In the genomic region with DNA sequence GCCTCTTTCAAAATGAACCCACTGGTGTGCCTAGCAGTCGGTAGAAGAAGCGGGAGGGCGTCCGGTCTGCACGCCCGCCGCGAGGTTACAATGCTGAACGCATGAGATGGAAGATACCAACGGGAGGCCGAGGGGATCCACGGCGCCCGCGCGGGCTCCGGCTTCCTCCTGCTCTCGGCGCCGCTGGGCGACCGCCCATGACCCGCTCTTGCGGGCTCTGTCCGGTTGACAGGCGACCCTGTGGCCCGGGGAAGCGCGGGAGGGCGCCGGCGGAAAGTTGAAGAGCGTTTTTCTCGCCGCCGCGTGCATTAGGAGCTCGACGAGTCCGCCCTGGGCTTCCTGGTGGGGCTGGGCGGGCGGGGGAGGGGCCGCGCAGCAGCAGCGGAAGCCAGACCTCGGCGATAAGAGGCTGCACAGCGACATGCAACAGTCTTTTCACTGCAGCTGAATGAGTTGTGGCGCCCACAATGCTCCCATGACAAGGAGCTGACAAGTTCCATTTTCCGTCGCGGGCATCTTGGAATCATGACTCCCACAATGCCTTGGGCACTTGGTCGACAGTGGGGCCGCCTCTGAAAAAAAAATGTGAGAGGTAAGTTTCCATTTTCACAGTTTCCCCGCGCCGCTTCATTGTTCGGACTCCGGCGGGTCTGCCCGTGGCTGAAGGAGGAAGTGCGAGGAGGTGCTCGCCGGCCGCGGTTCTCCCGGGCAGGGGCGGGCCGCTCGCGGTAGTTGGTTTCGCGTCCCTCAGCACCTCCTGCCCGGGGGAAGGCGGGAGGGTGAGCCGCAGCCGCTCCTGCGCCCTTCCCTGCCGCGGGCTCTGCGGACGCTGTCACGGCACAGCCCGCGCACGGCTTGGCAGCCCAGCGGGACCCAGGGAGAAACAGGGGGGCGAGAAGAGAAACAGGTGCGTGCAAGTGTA, we compare ENCODE assay signal across 2 cellular contexts.
TF ChIP-seq lines count a peak whose summit lies in the region.

A gene with protein sequence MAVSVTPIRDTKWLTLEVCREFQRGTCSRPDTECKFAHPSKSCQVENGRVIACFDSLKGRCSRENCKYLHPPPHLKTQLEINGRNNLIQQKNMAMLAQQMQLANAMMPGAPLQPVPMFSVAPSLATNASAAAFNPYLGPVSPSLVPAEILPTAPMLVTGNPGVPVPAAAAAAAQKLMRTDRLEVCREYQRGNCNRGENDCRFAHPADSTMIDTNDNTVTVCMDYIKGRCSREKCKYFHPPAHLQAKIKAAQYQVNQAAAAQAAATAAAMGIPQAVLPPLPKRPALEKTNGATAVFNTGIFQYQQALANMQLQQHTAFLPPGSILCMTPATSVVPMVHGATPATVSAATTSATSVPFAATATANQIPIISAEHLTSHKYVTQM (plus strand): TSS at position 429 of the 922 bp plus-strand sequence. CDS start 31,265 bp downstream, outside the sequence.

TF ChIP-seq in A549, 52 proteins besides CTCF, POLR2A, EP300 and RAD21 (continued from another document):
- TF ChIP-seq ZC3H11A (IDR thresholded peaks at IDR 0.05), result no peak
- no peak for TF ChIP-seq FOSL2 (IDR thresholded peaks at IDR 0.05)
- TF ChIP-seq FOSL2 (CRISPR knock-in tag; IDR thresholded peaks at IDR 0.05), result peak; percentile 26
- TF ChIP-seq NPAS2 (CRISPR knock-in tag; IDR thresholded peaks at IDR 0.05; ENCODE audit: borderline replicate concordance), result no peak
- no peak for TF ChIP-seq HOXA7 (CRISPR knock-in tag; IDR thresholded peaks at IDR 0.05)
- TF ChIP-seq HDAC2 (IDR thresholded peaks at IDR 0.05), result no peak
- no peak for TF ChIP-seq RFX5 (IDR thresholded peaks at IDR 0.05)
- TF ChIP-seq HOXB13 (CRISPR knock-in tag; IDR thresholded peaks at IDR 0.05; ENCODE audit: low read depth), result peak; percentile 55; the same call in 1 of the 2 replicates
- no peak for TF ChIP-seq NR3C1 (IDR thresholded peaks at IDR 0.05)
- TF ChIP-seq EHMT2 (IDR thresholded peaks at IDR 0.05; ENCODE audit: low read depth), result no peak
- no peak for TF ChIP-seq MAZ (IDR thresholded peaks at IDR 0.05; ENCODE audit: borderline replicate concordance, low read depth, low read length)
- 0 out of 2 replicates have a peak, but pooled peaks have one; percentile 75 for TF ChIP-seq HOXB5 (CRISPR knock-in tag; IDR thresholded peaks at IDR 0.05)
- no peak for TF ChIP-seq POLR2AphosphoS2 (conservative IDR thresholded peaks at IDR 0.05; ENCODE audit: low read length)
- TF ChIP-seq, protein P1, sequence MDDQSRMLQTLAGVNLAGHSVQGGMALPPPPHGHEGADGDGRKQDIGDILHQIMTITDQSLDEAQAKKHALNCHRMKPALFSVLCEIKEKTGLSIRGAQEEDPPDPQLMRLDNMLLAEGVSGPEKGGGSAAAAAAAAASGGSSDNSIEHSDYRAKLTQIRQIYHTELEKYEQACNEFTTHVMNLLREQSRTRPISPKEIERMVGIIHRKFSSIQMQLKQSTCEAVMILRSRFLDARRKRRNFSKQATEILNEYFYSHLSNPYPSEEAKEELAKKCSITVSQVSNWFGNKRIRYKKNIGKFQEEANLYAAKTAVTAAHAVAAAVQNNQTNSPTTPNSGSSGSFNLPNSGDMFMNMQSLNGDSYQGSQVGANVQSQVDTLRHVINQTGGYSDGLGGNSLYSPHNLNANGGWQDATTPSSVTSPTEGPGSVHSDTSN (IDR thresholded peaks at IDR 0.05), result 0 out of 2 replicates have a peak, but pooled peaks have one; percentile 26
- no peak for TF ChIP-seq CBX2 (IDR thresholded peaks at IDR 0.05; ENCODE audit: borderline replicate concordance, low read depth)
- TF ChIP-seq, protein P2, sequence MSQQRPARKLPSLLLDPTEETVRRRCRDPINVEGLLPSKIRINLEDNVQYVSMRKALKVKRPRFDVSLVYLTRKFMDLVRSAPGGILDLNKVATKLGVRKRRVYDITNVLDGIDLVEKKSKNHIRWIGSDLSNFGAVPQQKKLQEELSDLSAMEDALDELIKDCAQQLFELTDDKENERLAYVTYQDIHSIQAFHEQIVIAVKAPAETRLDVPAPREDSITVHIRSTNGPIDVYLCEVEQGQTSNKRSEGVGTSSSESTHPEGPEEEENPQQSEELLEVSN (IDR thresholded peaks at IDR 0.05; ENCODE audit: borderline replicate concordance, low read depth), result peak; percentile 95
- TF ChIP-seq ZNF302 (CRISPR knock-in tag; IDR thresholded peaks at IDR 0.05), result no peak
- TF ChIP-seq, protein P3, sequence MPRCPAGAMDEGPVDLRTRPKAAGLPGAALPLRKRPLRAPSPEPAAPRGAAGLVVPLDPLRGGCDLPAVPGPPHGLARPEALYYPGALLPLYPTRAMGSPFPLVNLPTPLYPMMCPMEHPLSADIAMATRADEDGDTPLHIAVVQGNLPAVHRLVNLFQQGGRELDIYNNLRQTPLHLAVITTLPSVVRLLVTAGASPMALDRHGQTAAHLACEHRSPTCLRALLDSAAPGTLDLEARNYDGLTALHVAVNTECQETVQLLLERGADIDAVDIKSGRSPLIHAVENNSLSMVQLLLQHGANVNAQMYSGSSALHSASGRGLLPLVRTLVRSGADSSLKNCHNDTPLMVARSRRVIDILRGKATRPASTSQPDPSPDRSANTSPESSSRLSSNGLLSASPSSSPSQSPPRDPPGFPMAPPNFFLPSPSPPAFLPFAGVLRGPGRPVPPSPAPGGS (IDR thresholded peaks at IDR 0.05), result peak; percentile 39; the same call in 1 of the 3 replicates
- TF ChIP-seq, protein P4, sequence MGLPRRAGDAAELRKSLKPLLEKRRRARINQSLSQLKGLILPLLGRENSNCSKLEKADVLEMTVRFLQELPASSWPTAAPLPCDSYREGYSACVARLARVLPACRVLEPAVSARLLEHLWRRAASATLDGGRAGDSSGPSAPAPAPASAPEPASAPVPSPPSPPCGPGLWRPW (IDR thresholded peaks at IDR 0.05), result no peak
- no peak for TF ChIP-seq KDM1A (IDR thresholded peaks at IDR 0.05; ENCODE audit: low read depth)
- TF ChIP-seq, protein P5, sequence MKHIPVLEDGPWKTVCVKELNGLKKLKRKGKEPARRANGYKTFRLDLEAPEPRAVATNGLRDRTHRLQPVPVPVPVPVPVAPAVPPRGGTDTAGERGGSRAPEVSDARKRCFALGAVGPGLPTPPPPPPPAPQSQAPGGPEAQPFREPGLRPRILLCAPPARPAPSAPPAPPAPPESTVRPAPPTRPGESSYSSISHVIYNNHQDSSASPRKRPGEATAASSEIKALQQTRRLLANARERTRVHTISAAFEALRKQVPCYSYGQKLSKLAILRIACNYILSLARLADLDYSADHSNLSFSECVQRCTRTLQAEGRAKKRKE (CRISPR knock-in tag; IDR thresholded peaks at IDR 0.05; ENCODE audit: low read depth), result peak; percentile 68; the same call in 1 of the 2 replicates
- TF ChIP-seq RNF2 (IDR thresholded peaks at IDR 0.05; ENCODE audit: borderline replicate concordance, low read depth), result 0 out of 2 replicates have a peak, but pooled peaks have one; percentile 64
- TF ChIP-seq, protein P6, sequence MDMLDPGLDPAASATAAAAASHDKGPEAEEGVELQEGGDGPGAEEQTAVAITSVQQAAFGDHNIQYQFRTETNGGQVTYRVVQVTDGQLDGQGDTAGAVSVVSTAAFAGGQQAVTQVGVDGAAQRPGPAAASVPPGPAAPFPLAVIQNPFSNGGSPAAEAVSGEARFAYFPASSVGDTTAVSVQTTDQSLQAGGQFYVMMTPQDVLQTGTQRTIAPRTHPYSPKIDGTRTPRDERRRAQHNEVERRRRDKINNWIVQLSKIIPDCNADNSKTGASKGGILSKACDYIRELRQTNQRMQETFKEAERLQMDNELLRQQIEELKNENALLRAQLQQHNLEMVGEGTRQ (IDR thresholded peaks at IDR 0.05), result no peak

TF ChIP-seq in WTC11, 78 proteins besides CTCF, POLR2A, EP300 and RAD21 (continued from another document and continues in another):
- peak; percentile 17 for TF ChIP-seq MYBL2 (CRISPR knock-in tag; IDR thresholded peaks at IDR 0.05)
- TF ChIP-seq FOXK1 (CRISPR knock-in tag; IDR thresholded peaks at IDR 0.05), result no peak
- TF ChIP-seq IRF2 (CRISPR knock-in tag; IDR thresholded peaks at IDR 0.05; ENCODE audit: borderline replicate concordance, low read depth), result no peak
- TF ChIP-seq TP53 (CRISPR knock-in tag; IDR thresholded peaks at IDR 0.05), result no peak; the same call in 1 of the 2 replicates
- no peak for TF ChIP-seq NFYB (CRISPR knock-in tag; conservative IDR thresholded peaks at IDR 0.05; ENCODE audit: low read depth)
- TF ChIP-seq OVOL2 (CRISPR knock-in tag; IDR thresholded peaks at IDR 0.05; ENCODE audit: borderline replicate concordance), result no peak
- TF ChIP-seq ELF4 (CRISPR knock-in tag; IDR thresholded peaks at IDR 0.05; ENCODE audit: low read depth), result peak; percentile 81; the same call in 1 of the 2 replicates
- TF ChIP-seq, protein P7, sequence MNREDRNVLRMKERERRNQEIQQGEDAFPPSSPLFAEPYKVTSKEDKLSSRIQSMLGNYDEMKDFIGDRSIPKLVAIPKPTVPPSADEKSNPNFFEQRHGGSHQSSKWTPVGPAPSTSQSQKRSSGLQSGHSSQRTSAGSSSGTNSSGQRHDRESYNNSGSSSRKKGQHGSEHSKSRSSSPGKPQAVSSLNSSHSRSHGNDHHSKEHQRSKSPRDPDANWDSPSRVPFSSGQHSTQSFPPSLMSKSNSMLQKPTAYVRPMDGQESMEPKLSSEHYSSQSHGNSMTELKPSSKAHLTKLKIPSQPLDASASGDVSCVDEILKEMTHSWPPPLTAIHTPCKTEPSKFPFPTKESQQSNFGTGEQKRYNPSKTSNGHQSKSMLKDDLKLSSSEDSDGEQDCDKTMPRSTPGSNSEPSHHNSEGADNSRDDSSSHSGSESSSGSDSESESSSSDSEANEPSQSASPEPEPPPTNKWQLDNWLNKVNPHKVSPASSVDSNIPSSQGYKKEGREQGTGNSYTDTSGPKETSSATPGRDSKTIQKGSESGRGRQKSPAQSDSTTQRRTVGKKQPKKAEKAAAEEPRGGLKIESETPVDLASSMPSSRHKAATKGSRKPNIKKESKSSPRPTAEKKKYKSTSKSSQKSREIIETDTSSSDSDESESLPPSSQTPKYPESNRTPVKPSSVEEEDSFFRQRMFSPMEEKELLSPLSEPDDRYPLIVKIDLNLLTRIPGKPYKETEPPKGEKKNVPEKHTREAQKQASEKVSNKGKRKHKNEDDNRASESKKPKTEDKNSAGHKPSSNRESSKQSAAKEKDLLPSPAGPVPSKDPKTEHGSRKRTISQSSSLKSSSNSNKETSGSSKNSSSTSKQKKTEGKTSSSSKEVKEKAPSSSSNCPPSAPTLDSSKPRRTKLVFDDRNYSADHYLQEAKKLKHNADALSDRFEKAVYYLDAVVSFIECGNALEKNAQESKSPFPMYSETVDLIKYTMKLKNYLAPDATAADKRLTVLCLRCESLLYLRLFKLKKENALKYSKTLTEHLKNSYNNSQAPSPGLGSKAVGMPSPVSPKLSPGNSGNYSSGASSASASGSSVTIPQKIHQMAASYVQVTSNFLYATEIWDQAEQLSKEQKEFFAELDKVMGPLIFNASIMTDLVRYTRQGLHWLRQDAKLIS (CRISPR knock-in tag; IDR thresholded peaks at IDR 0.05; ENCODE audit: borderline replicate concordance), result peak; percentile 63; the same call in 1 of the 2 replicates
- TF ChIP-seq, protein P8, sequence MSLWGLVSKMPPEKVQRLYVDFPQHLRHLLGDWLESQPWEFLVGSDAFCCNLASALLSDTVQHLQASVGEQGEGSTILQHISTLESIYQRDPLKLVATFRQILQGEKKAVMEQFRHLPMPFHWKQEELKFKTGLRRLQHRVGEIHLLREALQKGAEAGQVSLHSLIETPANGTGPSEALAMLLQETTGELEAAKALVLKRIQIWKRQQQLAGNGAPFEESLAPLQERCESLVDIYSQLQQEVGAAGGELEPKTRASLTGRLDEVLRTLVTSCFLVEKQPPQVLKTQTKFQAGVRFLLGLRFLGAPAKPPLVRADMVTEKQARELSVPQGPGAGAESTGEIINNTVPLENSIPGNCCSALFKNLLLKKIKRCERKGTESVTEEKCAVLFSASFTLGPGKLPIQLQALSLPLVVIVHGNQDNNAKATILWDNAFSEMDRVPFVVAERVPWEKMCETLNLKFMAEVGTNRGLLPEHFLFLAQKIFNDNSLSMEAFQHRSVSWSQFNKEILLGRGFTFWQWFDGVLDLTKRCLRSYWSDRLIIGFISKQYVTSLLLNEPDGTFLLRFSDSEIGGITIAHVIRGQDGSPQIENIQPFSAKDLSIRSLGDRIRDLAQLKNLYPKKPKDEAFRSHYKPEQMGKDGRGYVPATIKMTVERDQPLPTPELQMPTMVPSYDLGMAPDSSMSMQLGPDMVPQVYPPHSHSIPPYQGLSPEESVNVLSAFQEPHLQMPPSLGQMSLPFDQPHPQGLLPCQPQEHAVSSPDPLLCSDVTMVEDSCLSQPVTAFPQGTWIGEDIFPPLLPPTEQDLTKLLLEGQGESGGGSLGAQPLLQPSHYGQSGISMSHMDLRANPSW (CRISPR knock-in tag; conservative IDR thresholded peaks at IDR 0.05; ENCODE audit: low read depth), result no peak
- TF ChIP-seq, protein P9, sequence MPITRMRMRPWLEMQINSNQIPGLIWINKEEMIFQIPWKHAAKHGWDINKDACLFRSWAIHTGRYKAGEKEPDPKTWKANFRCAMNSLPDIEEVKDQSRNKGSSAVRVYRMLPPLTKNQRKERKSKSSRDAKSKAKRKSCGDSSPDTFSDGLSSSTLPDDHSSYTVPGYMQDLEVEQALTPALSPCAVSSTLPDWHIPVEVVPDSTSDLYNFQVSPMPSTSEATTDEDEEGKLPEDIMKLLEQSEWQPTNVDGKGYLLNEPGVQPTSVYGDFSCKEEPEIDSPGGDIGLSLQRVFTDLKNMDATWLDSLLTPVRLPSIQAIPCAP (CRISPR knock-in tag; IDR thresholded peaks at IDR 0.05), result 0 out of 2 replicates have a peak, but pooled peaks have one; percentile 62
- TF ChIP-seq MXD4 (CRISPR knock-in tag; IDR thresholded peaks at IDR 0.05; ENCODE audit: borderline replicate concordance), result no peak
- TF ChIP-seq, protein P10, sequence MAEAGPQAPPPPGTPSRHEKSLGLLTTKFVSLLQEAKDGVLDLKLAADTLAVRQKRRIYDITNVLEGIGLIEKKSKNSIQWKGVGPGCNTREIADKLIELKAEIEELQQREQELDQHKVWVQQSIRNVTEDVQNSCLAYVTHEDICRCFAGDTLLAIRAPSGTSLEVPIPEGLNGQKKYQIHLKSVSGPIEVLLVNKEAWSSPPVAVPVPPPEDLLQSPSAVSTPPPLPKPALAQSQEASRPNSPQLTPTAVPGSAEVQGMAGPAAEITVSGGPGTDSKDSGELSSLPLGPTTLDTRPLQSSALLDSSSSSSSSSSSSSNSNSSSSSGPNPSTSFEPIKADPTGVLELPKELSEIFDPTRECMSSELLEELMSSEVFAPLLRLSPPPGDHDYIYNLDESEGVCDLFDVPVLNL (CRISPR knock-in tag; IDR thresholded peaks at IDR 0.05; ENCODE audit: borderline replicate concordance, low read depth), result no peak
- no peak for TF ChIP-seq FOXJ3 (CRISPR knock-in tag; IDR thresholded peaks at IDR 0.05; ENCODE audit: borderline replicate concordance)
- TF ChIP-seq, protein P11, sequence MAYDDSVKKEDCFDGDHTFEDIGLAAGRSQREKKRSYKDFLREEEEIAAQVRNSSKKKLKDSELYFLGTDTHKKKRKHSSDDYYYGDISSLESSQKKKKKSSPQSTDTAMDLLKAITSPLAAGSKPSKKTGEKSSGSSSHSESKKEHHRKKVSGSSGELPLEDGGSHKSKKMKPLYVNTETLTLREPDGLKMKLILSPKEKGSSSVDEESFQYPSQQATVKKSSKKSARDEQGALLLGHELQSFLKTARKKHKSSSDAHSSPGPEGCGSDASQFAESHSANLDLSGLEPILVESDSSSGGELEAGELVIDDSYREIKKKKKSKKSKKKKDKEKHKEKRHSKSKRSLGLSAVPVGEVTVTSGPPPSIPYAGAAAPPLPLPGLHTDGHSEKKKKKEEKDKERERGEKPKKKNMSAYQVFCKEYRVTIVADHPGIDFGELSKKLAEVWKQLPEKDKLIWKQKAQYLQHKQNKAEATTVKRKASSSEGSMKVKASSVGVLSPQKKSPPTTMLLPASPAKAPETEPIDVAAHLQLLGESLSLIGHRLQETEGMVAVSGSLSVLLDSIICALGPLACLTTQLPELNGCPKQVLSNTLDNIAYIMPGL (CRISPR knock-in tag; IDR thresholded peaks at IDR 0.05), result peak; percentile 37
- TF ChIP-seq, protein P12, sequence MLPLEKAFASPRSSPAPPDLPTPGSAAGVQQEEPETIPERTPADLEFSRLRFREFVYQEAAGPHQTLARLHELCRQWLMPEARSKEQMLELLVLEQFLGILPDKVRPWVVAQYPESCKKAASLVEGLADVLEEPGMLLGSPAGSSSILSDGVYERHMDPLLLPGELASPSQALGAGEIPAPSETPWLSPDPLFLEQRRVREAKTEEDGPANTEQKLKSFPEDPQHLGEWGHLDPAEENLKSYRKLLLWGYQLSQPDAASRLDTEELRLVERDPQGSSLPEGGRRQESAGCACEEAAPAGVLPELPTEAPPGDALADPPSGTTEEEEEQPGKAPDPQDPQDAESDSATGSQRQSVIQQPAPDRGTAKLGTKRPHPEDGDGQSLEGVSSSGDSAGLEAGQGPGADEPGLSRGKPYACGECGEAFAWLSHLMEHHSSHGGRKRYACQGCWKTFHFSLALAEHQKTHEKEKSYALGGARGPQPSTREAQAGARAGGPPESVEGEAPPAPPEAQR (CRISPR knock-in tag; IDR thresholded peaks at IDR 0.05), result no peak
